21 cellular contexts compared by ENCODE assay signal in the genomic region with DNA sequence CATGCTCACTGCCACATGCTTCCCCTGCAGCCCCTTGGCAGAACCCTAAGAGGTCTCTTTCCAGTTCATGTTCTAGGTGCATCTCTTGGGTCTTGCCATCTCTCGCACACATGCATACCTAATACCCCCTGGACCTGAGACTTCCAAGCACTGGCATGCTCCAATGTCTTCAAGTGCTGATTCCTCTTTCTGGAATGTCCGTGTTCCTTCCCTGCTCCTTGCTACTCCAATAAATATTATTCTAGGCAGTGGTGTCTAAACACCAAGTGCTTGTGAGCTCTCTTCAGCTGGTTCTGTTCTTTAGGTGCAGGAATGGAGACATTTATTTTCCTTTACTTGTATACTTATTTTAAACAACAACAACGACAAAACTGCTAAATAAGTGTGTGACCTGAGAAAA.
A peak's percentile ranks its signal among the peaks of the same experiment; 100 is the strongest.
DNase-seq lines count a peak whose midpoint lies in the region; ATAC-seq and TF ChIP-seq lines count a peak whose summit lies in the region.
"Had no signal": no experiment of that assay in that cellular context is flagged by ENCODE, and none has a peak within 500 bp of the region (broad histone marks: within the 10 kb centered on the region; RNA-seq: fewer than 3 reads in every experiment).

No MANE protein-coding gene starts in this region.

- no peaks in the 10 kb centered on the region for H3K9me3 Mint-ChIP-seq in osteocyte (ENCODE audit: unreplicated experiment)
- H3K9me3 Mint-ChIP-seq: CD4-positive, alpha-beta memory T cell had no signal

- ATAC-seq in HG03354 (IDR thresholded peaks at IDR 0.05; ENCODE audit: poor library complexity, severe bottlenecking, unreplicated experiment) (no peak), HG02623 (IDR thresholded peaks at IDR 0.05; ENCODE audit: unreplicated experiment) (no peak)
- ATAC-seq: HepG2 had no signal

- H3K4me3 Mint-ChIP-seq in osteocyte (ENCODE audit: unreplicated experiment) = no peak overlapping the region
- H3K4me3 Mint-ChIP-seq: CD4-positive, alpha-beta memory T cell had no signal

- peak overlapping the region; percentile 14 for H3K27ac Mint-ChIP-seq in osteocyte (ENCODE audit: unreplicated experiment)

- H3K27me3 Mint-ChIP-seq in osteocyte (ENCODE audit: unreplicated experiment) = no peaks in the 10 kb centered on the region
- H3K27me3 Mint-ChIP-seq: CD4-positive, alpha-beta memory T cell had no signal

- peaks cover 29% of the 10 kb centered on the region for H3K36me3 Mint-ChIP-seq in osteocyte (ENCODE audit: unreplicated experiment)

- peaks cover 52% of the 10 kb centered on the region for H3K4me1 Mint-ChIP-seq in osteocyte (ENCODE audit: unreplicated experiment)
- H3K4me1 Mint-ChIP-seq: CD4-positive, alpha-beta memory T cell had no signal

- peak; percentile 43 for DNase-seq in astrocyte of the hippocampus (ENCODE audit: low read depth, low spot score)
- DNase-seq in kidney glomerular epithelial cell (lab: John Stamatoyannopoulos, UW) = peak; percentile 36
- no peak for DNase-seq in osteocyte (ENCODE audit: extremely low spot score, unreplicated experiment)
- no peak for DNase-seq in superior temporal gyrus (ENCODE audit: extremely low spot score)
- DNase-seq in HUDEP-2 (lab: John Stamatoyannopoulos, UW; ENCODE audit: unreplicated experiment in 76 of 76) = no peak
- DNase-seq: C1 segment of cervical spinal cord; CD4-positive, alpha-beta memory T cell; DMS 273 treated with DMSO at 0.1 percent for 48 hours; HCEC 1CT; KBM-7; MV-4-11; NCI-H1105 treated with DMSO at 0.1 percent for 48 hours; NCI-H1694; NCI-H2029 treated with DMSO at 0.1 percent for 48 hours; NCI-H446 treated with DMSO at 0.1 percent for 48 hours; NCI-H526 treated with DMSO at 0.1 percent for 48 hours; PC-9; Right ventricle myocardium superior had no signal

- no peak for TF ChIP-seq CTCF in osteocyte (IDR thresholded peaks at IDR 0.05)

Comparison
In these comparisons a context has a peak if more than half of its experiments do, and no peak if none do; other contexts are left out.
1. DNase-seq: peak in astrocyte of the hippocampus (single experiment) and kidney glomerular epithelial cell (single experiment); none in osteocyte (single experiment), superior temporal gyrus (single experiment) and HUDEP-2 (0 of 76).